ENCODE assay signal across 1 cellular context in genomic region chr16:89102777-89103073, GRCh38.
TF ChIP-seq lines count a peak whose summit lies in the region.

No MANE protein-coding gene starts in this region.

TF ChIP-seq in HepG2, 621 proteins besides CTCF, POLR2A, EP300 and RAD21 (continued from another document):
- TF ChIP-seq, protein P1, sequence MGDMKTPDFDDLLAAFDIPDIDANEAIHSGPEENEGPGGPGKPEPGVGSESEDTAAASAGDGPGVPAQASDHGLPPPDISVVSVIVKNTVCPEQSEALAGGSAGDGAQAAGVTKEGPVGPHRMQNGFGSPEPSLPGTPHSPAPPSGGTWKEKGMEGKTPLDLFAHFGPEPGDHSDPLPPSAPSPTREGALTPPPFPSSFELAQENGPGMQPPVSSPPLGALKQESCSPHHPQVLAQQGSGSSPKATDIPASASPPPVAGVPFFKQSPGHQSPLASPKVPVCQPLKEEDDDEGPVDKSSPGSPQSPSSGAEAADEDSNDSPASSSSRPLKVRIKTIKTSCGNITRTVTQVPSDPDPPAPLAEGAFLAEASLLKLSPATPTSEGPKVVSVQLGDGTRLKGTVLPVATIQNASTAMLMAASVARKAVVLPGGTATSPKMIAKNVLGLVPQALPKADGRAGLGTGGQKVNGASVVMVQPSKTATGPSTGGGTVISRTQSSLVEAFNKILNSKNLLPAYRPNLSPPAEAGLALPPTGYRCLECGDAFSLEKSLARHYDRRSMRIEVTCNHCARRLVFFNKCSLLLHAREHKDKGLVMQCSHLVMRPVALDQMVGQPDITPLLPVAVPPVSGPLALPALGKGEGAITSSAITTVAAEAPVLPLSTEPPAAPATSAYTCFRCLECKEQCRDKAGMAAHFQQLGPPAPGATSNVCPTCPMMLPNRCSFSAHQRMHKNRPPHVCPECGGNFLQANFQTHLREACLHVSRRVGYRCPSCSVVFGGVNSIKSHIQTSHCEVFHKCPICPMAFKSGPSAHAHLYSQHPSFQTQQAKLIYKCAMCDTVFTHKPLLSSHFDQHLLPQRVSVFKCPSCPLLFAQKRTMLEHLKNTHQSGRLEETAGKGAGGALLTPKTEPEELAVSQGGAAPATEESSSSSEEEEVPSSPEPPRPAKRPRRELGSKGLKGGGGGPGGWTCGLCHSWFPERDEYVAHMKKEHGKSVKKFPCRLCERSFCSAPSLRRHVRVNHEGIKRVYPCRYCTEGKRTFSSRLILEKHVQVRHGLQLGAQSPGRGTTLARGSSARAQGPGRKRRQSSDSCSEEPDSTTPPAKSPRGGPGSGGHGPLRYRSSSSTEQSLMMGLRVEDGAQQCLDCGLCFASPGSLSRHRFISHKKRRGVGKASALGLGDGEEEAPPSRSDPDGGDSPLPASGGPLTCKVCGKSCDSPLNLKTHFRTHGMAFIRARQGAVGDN (CRISPR knock-in tag; IDR thresholded peaks at IDR 0.05), result peak; percentile 4; the same call in 1 of the 2 replicates
